Comparison of ENCODE assay signal across 13 cellular contexts in the genomic region with DNA sequence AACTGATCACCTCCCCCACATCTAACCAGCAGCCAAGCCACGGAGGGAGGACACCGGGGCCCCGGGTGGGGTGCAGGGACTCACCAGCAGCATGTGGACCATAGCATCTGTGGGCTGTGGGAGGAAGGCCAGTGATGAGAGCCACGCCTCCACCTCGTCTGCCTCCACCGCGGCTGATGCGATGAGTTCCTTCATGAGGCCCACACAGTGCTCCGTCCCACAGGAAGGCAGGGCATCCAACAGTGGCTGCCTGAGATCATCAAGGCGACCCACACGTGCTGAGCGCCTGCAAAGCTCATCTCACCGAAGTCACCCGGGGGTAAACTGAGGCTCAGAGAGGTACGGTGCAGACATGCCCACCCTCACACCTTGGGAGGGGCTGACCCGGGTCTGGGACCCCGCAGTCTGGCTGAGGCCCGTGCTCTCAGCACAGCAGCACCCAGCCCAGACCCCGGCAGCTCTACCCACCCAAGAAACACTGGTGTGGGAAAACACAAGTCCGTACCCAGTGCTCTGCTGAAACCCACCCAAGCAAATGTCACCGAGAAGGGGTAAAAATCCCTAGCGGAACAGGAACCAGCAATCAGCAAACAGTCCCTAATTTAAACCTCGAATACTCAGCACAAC.
"Had no signal": no experiment of that assay in that cellular context is flagged by ENCODE, and none has a peak within 500 bp of the region (broad histone marks: within the 10 kb centered on the region; RNA-seq: fewer than 3 reads in every experiment).

No MANE protein-coding gene starts in this region.

- H3K27me3 Mint-ChIP-seq: activated CD4-positive, alpha-beta T cell treated with anti-CD3 and anti-CD28 coated beads, Interleukin-2, amount 10 ng/mL, durations not matched to agents 7 days and 5 days had no signal

- H3K36me3 Mint-ChIP-seq: activated naive CD8-positive, alpha-beta T cell treated with anti-CD3 and anti-CD28 coated beads, Interleukin-2, amount 10 ng/mL, durations not matched to agents 7 days and 5 days; stimulated activated effector memory CD8-positive, alpha-beta T cell treated with anti-CD3 and anti-CD28 coated beads, Interleukin-12 subunit alpha, Interleukin-12 subunit beta, amount 100 ng/mL, for 72 hours had no signal

- H3K27ac ChIP-seq: foreskin keratinocyte, lower lobe of right lung, neutrophil, parathyroid adenoma, thyroid gland had no signal

- H3K27ac Mint-ChIP-seq: activated CD4-positive, alpha-beta T cell treated with anti-CD3 and anti-CD28 coated beads, Interleukin-2, amount 10 ng/mL, durations not matched to agents 7 days and 5 days; activated naive CD8-positive, alpha-beta T cell treated with anti-CD3 and anti-CD28 coated beads, Interleukin-2, amount 10 ng/mL, durations not matched to agents 7 days and 5 days; stimulated activated effector memory CD8-positive, alpha-beta T cell treated with anti-CD3 and anti-CD28 coated beads, Interleukin-12 subunit alpha, Interleukin-12 subunit beta, amount 100 ng/mL, for 72 hours had no signal

- H3K4me3 ChIP-seq: lower lobe of right lung, thyroid gland had no signal

- DNase-seq: activated CD4-positive, alpha-beta T cell treated with anti-CD3 and anti-CD28 coated beads, Interleukin-2, amount 10 ng/mL, durations not matched to agents 7 days and 5 days; activated naive CD4-positive, alpha-beta T cell; activated naive CD8-positive, alpha-beta T cell treated with anti-CD3 and anti-CD28 coated beads, Interleukin-2, amount 10 ng/mL, durations not matched to agents 7 days and 5 days; effector memory CD4-positive, alpha-beta T cell; foreskin keratinocyte; left colon; lower lobe of right lung; stimulated activated CD4-positive, alpha-beta T cell treated with anti-CD3 and anti-CD28 coated beads, Interleukin-12 subunit alpha, Interleukin-12 subunit beta, amount 100 ng/mL, for 4 hours; stimulated activated CD4-positive, alpha-beta T cell treated with anti-CD3 and anti-CD28 coated beads, Interleukin-2, amount 100 ng/mL, for 24 hours; thyroid gland had no signal

- H3K4me3 Mint-ChIP-seq: activated CD4-positive, alpha-beta T cell treated with anti-CD3 and anti-CD28 coated beads, Interleukin-2, amount 10 ng/mL, durations not matched to agents 7 days and 5 days; activated naive CD8-positive, alpha-beta T cell treated with anti-CD3 and anti-CD28 coated beads, Interleukin-2, amount 10 ng/mL, durations not matched to agents 7 days and 5 days; stimulated activated effector memory CD8-positive, alpha-beta T cell treated with anti-CD3 and anti-CD28 coated beads, Interleukin-12 subunit alpha, Interleukin-12 subunit beta, amount 100 ng/mL, for 72 hours had no signal

- H3K9me3 ChIP-seq: lower lobe of right lung, neutrophil, thyroid gland had no signal

- H3K9ac ChIP-seq: parathyroid adenoma had no signal

- H3K36me3 ChIP-seq: lower lobe of right lung, neutrophil, thyroid gland had no signal

- H3K9me3 Mint-ChIP-seq: activated CD4-positive, alpha-beta T cell treated with anti-CD3 and anti-CD28 coated beads, Interleukin-2, amount 10 ng/mL, durations not matched to agents 7 days and 5 days; activated naive CD8-positive, alpha-beta T cell treated with anti-CD3 and anti-CD28 coated beads, Interleukin-2, amount 10 ng/mL, durations not matched to agents 7 days and 5 days; stimulated activated effector memory CD8-positive, alpha-beta T cell treated with anti-CD3 and anti-CD28 coated beads, Interleukin-12 subunit alpha, Interleukin-12 subunit beta, amount 100 ng/mL, for 72 hours had no signal

- H3K27me3 ChIP-seq: foreskin keratinocyte, thyroid gland had no signal

- ATAC-seq: foreskin keratinocyte; left colon; lower lobe of right lung; stimulated activated effector memory CD8-positive, alpha-beta T cell treated with anti-CD3 and anti-CD28 coated beads, Interleukin-12 subunit alpha, Interleukin-12 subunit beta, amount 100 ng/mL, for 72 hours had no signal
